1 cellular context compared by ENCODE assay signal in genomic region chr10:80202934-80203834, GRCh38.
TF ChIP-seq lines count a peak whose summit lies in the region.

No MANE protein-coding gene starts in this region.

TF ChIP-seq in K562, 482 proteins besides CTCF, POLR2A, EP300 and RAD21 (continued from another document and continues in another):
- TF ChIP-seq ARID3B (CRISPR knock-in tag; IDR thresholded peaks at IDR 0.05; ENCODE audit: borderline replicate concordance) (no peak), CEBPB (tag; IDR thresholded peaks at IDR 0.05) (peak; percentile 94), ZNF57 (CRISPR knock-in tag; IDR thresholded peaks at IDR 0.05) (no peak), TCF3 (CRISPR knock-in tag; IDR thresholded peaks at IDR 0.05) (no peak), ZNF354B (CRISPR knock-in tag; IDR thresholded peaks at IDR 0.05) (no peak), FOXJ2 (tag; IDR thresholded peaks at IDR 0.05) (no peak), ZBTB2 (IDR thresholded peaks at IDR 0.05) (peak; percentile 42; the same call in 1 of the 2 replicates), FOS (IDR thresholded peaks at IDR 0.05; ENCODE audit: extremely low read depth, insufficient read length) (no peak), ZNF316 (IDR thresholded peaks at IDR 0.05) (peak; percentile 61), HDGF (IDR thresholded peaks at IDR 0.05) (no peak), MXI1 (IDR thresholded peaks at IDR 0.05; ENCODE audit: low read depth, low read length) (no peak), EP400 (IDR thresholded peaks at IDR 0.05) (peak; percentile 78), LCOR (CRISPR knock-in tag; IDR thresholded peaks at IDR 0.05) (peak; percentile 78), DNMT1 (IDR thresholded peaks at IDR 0.05) (no peak), MCM7 (IDR thresholded peaks at IDR 0.05) (0 out of 4 replicates have a peak, but pooled peaks of 1 of the 2 experiments have one; percentile 40), CTBP1 (IDR thresholded peaks at IDR 0.05; ENCODE audit: borderline replicate concordance) (peak; percentile 89), MEF2D (tag; conservative IDR thresholded peaks at IDR 0.05; ENCODE audit: low read depth) (peak; percentile 78), ZNF324 (CRISPR knock-in tag; IDR thresholded peaks at IDR 0.05) (no peak), ZNF445 (CRISPR knock-in tag; IDR thresholded peaks at IDR 0.05; ENCODE audit: low read depth) (no peak), NFIC (IDR thresholded peaks at IDR 0.05) (0 out of 2 replicates have a peak, but pooled peaks have one; percentile 22), ZNF512 (tag; IDR thresholded peaks at IDR 0.05) (no peak), BRCA1 (IDR thresholded peaks at IDR 0.05) (no peak), BRCA1 (CRISPR knock-in tag; IDR thresholded peaks at IDR 0.05) (no peak), POLR2AphosphoS2 (IDR thresholded peaks at IDR 0.05; ENCODE audit: low read length) (no peak), POLR3G (IDR thresholded peaks at IDR 0.05; ENCODE audit: extremely low read depth, insufficient read length, insufficient replicate concordance) (no peak), BRD9 (IDR thresholded peaks at IDR 0.05; ENCODE audit: low read depth, partially characterized antibody) (no peak), TOE1 (IDR thresholded peaks at IDR 0.05; ENCODE audit: borderline replicate concordance) (peak; percentile 94), TOE1 (CRISPR knock-in tag; IDR thresholded peaks at IDR 0.05; ENCODE audit: borderline replicate concordance, low read depth) (peak; percentile 83), ZNF609 (CRISPR knock-in tag; IDR thresholded peaks at IDR 0.05; ENCODE audit: borderline replicate concordance) (peak; percentile 93), XRCC4 (IDR thresholded peaks at IDR 0.05; ENCODE audit: extremely low read depth, insufficient read depth, insufficient read length) (no peak), NFXL1 (CRISPR knock-in tag; IDR thresholded peaks at IDR 0.05) (no peak), ZBTB1 (CRISPR knock-in tag; IDR thresholded peaks at IDR 0.05; ENCODE audit: borderline replicate concordance, low read depth) (no peak), DIDO1 (tag; IDR thresholded peaks at IDR 0.05; ENCODE audit: low read depth) (0 out of 2 replicates have a peak, but pooled peaks have one; percentile 74), ESRRB (CRISPR knock-in tag; IDR thresholded peaks at IDR 0.05; ENCODE audit: borderline replicate concordance) (no peak), PTRF (tag; IDR thresholded peaks at IDR 0.05) (no peak), KAT2B (IDR thresholded peaks at IDR 0.05; ENCODE audit: low read depth, low read length) (no peak), ARNT (IDR thresholded peaks at IDR 0.05) (peak; percentile 60 to 83; a peak in 3 of 4 replicates), RBM22 (IDR thresholded peaks at IDR 0.05; ENCODE audit: low read depth, low read length, poor library complexity, severe bottlenecking) (no peak), ZFP91 (CRISPR knock-in tag; IDR thresholded peaks at IDR 0.05) (peak; percentile 58; the same call in 1 of the 2 replicates), HIVEP1 (CRISPR knock-in tag; IDR thresholded peaks at IDR 0.05) (no peak), GTF3C2 (IDR thresholded peaks at IDR 0.05; ENCODE audit: borderline replicate concordance, extremely low read depth, insufficient read length) (no peak), ZNF239 (CRISPR knock-in tag; IDR thresholded peaks at IDR 0.05) (no peak), CBX8 (IDR thresholded peaks at IDR 0.05; ENCODE audit: borderline replicate concordance, extremely low read depth, low read depth, low read length, poor library complexity, severe bottlenecking) (no peak), FOXK1 (CRISPR knock-in tag; IDR thresholded peaks at IDR 0.05; ENCODE audit: borderline replicate concordance) (0 out of 2 replicates have a peak, but pooled peaks have one; percentile 65), PHF8 (IDR thresholded peaks at IDR 0.05; ENCODE audit: borderline replicate concordance, low read length) (peak; percentile 22; the same call in 1 of the 2 replicates), ZNF436 (CRISPR knock-in tag; IDR thresholded peaks at IDR 0.05) (no peak), GATAD2B (IDR thresholded peaks at IDR 0.05; ENCODE audit: borderline replicate concordance) (peak; percentile 49; the same call in 1 of the 2 replicates), TCF15 (CRISPR knock-in tag; IDR thresholded peaks at IDR 0.05) (no peak), FOXO4 (CRISPR knock-in tag; IDR thresholded peaks at IDR 0.05) (0 out of 2 replicates have a peak, but pooled peaks have one; percentile 3), FOXK2 (conservative IDR thresholded peaks at IDR 0.05 in 1 of 2, IDR thresholded peaks at IDR 0.05 in 1 of 2; ENCODE audit: low read depth in 2 of 2) (peak; percentile 78 to 88), ESRRA (IDR thresholded peaks at IDR 0.05; ENCODE audit: borderline replicate concordance, low read depth) (no peak), XRCC5 (IDR thresholded peaks at IDR 0.05; ENCODE audit: low read depth, low read length) (peak; percentile 82; the same call in 1 of the 2 replicates)
